In the genomic region with DNA sequence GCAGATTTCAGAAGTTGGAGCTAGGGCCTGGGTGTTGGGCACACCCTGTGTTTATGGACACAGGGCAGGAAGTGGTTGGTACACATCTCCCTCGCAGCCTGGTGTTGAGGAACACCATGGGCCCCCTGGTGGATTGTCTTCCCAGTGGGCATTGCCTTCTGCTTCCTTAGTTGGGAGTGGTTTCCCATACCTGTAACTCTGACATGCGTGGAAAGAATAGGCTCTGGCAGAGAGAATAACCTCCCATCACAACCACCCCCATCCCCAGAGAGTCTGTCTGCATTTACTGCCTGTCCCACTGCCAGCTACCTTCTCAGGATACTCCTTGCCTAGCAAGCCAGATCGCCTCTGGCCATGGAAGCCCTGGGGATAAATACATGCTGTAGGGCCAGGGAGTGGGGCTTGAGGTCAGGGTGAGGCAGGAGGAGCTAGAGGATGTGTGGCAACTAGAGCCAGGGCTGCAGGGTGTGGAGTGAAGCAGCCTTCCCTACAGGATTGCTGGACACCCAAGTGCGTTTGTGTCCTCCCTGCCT, we compare ENCODE assay signal across 1 cellular context.
TF ChIP-seq lines count a peak whose summit lies in the region.

No MANE protein-coding gene starts in this region.

TF ChIP-seq in HCT116, 20 proteins besides CTCF, POLR2A, EP300 and RAD21:
- TF ChIP-seq ZNF274 (IDR thresholded peaks at IDR 0.05; ENCODE audit: low read depth, low read length) (no peak), YY1 (IDR thresholded peaks at IDR 0.05; ENCODE audit: extremely low read depth, insufficient replicate concordance, low read depth, low read length) (no peak), TCF7L2 (IDR thresholded peaks at IDR 0.05; ENCODE audit: borderline replicate concordance, extremely low read depth, insufficient read depth, insufficient read length) (no peak), CBX3 (IDR thresholded peaks at IDR 0.05; ENCODE audit: low read depth) (no peak), ZFX (IDR thresholded peaks at IDR 0.05) (no peak), EZH2 (IDR thresholded peaks at IDR 0.05) (no peak), SP1 (IDR thresholded peaks at IDR 0.05; ENCODE audit: low read depth) (no peak), POLR2AphosphoS5 (IDR thresholded peaks at IDR 0.05; ENCODE audit: low read depth, low read length) (no peak), SRF (IDR thresholded peaks at IDR 0.05; ENCODE audit: low read depth) (no peak), ELF1 (IDR thresholded peaks at IDR 0.05; ENCODE audit: borderline replicate concordance, low read depth) (no peak)
- TF ChIP-seq, protein P1, sequence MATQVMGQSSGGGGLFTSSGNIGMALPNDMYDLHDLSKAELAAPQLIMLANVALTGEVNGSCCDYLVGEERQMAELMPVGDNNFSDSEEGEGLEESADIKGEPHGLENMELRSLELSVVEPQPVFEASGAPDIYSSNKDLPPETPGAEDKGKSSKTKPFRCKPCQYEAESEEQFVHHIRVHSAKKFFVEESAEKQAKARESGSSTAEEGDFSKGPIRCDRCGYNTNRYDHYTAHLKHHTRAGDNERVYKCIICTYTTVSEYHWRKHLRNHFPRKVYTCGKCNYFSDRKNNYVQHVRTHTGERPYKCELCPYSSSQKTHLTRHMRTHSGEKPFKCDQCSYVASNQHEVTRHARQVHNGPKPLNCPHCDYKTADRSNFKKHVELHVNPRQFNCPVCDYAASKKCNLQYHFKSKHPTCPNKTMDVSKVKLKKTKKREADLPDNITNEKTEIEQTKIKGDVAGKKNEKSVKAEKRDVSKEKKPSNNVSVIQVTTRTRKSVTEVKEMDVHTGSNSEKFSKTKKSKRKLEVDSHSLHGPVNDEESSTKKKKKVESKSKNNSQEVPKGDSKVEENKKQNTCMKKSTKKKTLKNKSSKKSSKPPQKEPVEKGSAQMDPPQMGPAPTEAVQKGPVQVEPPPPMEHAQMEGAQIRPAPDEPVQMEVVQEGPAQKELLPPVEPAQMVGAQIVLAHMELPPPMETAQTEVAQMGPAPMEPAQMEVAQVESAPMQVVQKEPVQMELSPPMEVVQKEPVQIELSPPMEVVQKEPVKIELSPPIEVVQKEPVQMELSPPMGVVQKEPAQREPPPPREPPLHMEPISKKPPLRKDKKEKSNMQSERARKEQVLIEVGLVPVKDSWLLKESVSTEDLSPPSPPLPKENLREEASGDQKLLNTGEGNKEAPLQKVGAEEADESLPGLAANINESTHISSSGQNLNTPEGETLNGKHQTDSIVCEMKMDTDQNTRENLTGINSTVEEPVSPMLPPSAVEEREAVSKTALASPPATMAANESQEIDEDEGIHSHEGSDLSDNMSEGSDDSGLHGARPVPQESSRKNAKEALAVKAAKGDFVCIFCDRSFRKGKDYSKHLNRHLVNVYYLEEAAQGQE (IDR thresholded peaks at IDR 0.05; ENCODE audit: low read depth) = no peak
- TF ChIP-seq, protein P2, sequence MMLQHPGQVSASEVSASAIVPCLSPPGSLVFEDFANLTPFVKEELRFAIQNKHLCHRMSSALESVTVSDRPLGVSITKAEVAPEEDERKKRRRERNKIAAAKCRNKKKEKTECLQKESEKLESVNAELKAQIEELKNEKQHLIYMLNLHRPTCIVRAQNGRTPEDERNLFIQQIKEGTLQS (IDR thresholded peaks at IDR 0.05) = no peak
- TF ChIP-seq, protein P3, sequence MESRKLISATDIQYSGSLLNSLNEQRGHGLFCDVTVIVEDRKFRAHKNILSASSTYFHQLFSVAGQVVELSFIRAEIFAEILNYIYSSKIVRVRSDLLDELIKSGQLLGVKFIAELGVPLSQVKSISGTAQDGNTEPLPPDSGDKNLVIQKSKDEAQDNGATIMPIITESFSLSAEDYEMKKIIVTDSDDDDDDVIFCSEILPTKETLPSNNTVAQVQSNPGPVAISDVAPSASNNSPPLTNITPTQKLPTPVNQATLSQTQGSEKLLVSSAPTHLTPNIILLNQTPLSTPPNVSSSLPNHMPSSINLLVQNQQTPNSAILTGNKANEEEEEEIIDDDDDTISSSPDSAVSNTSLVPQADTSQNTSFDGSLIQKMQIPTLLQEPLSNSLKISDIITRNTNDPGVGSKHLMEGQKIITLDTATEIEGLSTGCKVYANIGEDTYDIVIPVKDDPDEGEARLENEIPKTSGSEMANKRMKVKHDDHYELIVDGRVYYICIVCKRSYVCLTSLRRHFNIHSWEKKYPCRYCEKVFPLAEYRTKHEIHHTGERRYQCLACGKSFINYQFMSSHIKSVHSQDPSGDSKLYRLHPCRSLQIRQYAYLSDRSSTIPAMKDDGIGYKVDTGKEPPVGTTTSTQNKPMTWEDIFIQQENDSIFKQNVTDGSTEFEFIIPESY (IDR thresholded peaks at IDR 0.05; ENCODE audit: extremely low read depth, insufficient replicate concordance, low read length) = no peak
- TF ChIP-seq, protein P4, sequence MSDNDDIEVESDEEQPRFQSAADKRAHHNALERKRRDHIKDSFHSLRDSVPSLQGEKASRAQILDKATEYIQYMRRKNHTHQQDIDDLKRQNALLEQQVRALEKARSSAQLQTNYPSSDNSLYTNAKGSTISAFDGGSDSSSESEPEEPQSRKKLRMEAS (IDR thresholded peaks at IDR 0.05) = no peak; the same call in 1 of the 2 replicates
